ENCODE assay signal across 31 cellular contexts in genomic region chr1:26338670-26339069, GRCh38. TPM values are rescaled to one million over a fixed set of nuclear protein-coding genes. Genes with fewer than 3 reads are reported as not detected.
"Had no signal": no experiment of that assay in that cellular context is flagged by ENCODE, and none has a peak within 500 bp of the region (broad histone marks: within the 10 kb centered on the region; RNA-seq: fewer than 3 reads in every experiment).

No MANE protein-coding gene starts in this region.

- H3K9me3 ChIP-seq: breast epithelium, esophagus muscularis mucosa, ovary, prostate gland, testis, vagina had no signal

- H3K4me1 ChIP-seq: breast epithelium, prostate gland had no signal

- H3K9me3 Mint-ChIP-seq: activated T-cell treated with anti-CD3 and anti-CD28 coated beads, Interleukin-2, amount 50 U/mL, for 24 hours; activated T-helper 2 cell treated with anti-CD3 and anti-CD28 coated beads, Interferon-gamma antibody, Interleukin-2, Interleukin-4, amounts not matched to agents 10 μg/mL and 5 μg/mL and 100 μg/mL, durations not matched to agents 14 hours and 24 hours and 36 hours; central memory CD8-positive, alpha-beta T cell had no signal

- H3K27ac Mint-ChIP-seq: activated naive CD8-positive, alpha-beta T cell; activated T-cell treated with anti-CD3 and anti-CD28 coated beads, Interleukin-2, amount 50 U/mL, for 24 hours; activated T-helper 2 cell treated with anti-CD3 and anti-CD28 coated beads, Interferon-gamma antibody, Interleukin-2, Interleukin-4, amounts not matched to agents 10 μg/mL and 5 μg/mL and 100 μg/mL, durations not matched to agents 14 hours and 24 hours and 36 hours had no signal

- H3K27me3 ChIP-seq: breast epithelium, ovary had no signal

- H3K4me3 Mint-ChIP-seq: activated naive CD8-positive, alpha-beta T cell; activated T-cell treated with anti-CD3 and anti-CD28 coated beads, Interleukin-2, amount 50 U/mL, for 24 hours had no signal

- H3K36me3 Mint-ChIP-seq: activated naive CD8-positive, alpha-beta T cell had no signal

- H3K36me3 ChIP-seq: breast epithelium, esophagus muscularis mucosa, ovary, prostate gland, vagina, WERI-Rb-1 had no signal

- H3K27me3 Mint-ChIP-seq: activated naive CD8-positive, alpha-beta T cell; activated T-cell treated with anti-CD3 and anti-CD28 coated beads, Interleukin-2, amount 50 U/mL, for 24 hours; central memory CD8-positive, alpha-beta T cell had no signal

- ATAC-seq: left ventricle myocardium superior had no signal

- DNase-seq: activated CD4-positive, alpha-beta T cell treated with anti-CD3 and anti-CD28 coated beads, Interleukin-2, amount 50 U/mL, for 1 hour; activated CD4-positive, CD25-positive, alpha-beta regulatory T cell treated with anti-CD3 and anti-CD28 coated beads, Interleukin-2, amount 50 U/mL, for 72 hours; activated CD8-positive, alpha-beta memory T cell treated with anti-CD3 and anti-CD28 coated beads for 24 hours; activated CD8-positive, alpha-beta memory T cell treated with anti-CD3 and anti-CD28 coated beads, Interleukin-2, amount 50 U/mL, for 4 hours; activated naive CD4-positive, alpha-beta T cell; activated T-cell treated with anti-CD3 and anti-CD28 coated beads, Interleukin-2, amount 50 U/mL, for 24 hours; effector memory CD4-positive, alpha-beta T cell; hippocampal formation; left ventricle myocardium superior; mammary epithelial cell; midbrain; ovary; stimulated activated CD4-positive, alpha-beta T cell treated with anti-CD3 and anti-CD28 coated beads, Interleukin-2, amount 100 ng/mL, for 48 hours; stimulated activated CD8-positive, alpha-beta memory T cell treated with anti-CD3 and anti-CD28 coated beads, Interleukin-4, amount 100 ng/mL, for 48 hours; stimulated activated naive CD4-positive, alpha-beta T cell; testis; trophoblast cell had no signal

- FAIRE-seq: astrocyte, colon, endothelial cell of umbilical vein, frontal cortex, TTC549 had no signal

- H3K4me3 ChIP-seq: breast epithelium, esophagus muscularis mucosa, ovary, prostate gland, testis, vagina had no signal

- H3K27ac ChIP-seq: breast epithelium, esophagus muscularis mucosa, ovary, prostate gland, testis, vagina had no signal

RNA-seq across cellular contexts. Expression of gene CRYBG2, which starts 15.3 kb away (rescaled TPM):
- total RNA-seq: endothelial cell of umbilical vein, left ventricle myocardium superior had no signal
- polyA plus RNA-seq: endothelial cell of umbilical vein had no signal

RNA-seq across cellular contexts. Expression of gene CD52, which starts 20.9 kb away (rescaled TPM):
- total RNA-seq: astrocyte, dermis microvascular lymphatic vessel endothelial cell, endothelial cell of umbilical vein, frontal cortex, mammary epithelial cell had no signal
- polyA plus RNA-seq: endothelial cell of umbilical vein had no signal

RNA-seq across cellular contexts. Expression of gene ZNF683, which starts 33.9 kb away (rescaled TPM):
- total RNA-seq: activated T-helper 2 cell treated with anti-CD3 and anti-CD28 coated beads, Interferon-gamma antibody, Interleukin-2, Interleukin-4, amounts not matched to agents 10 μg/mL and 5 μg/mL and 100 μg/mL, durations not matched to agents 14 hours and 24 hours and 36 hours; astrocyte; dermis microvascular lymphatic vessel endothelial cell; endothelial cell of umbilical vein; esophagus muscularis mucosa; frontal cortex; left ventricle myocardium superior; mammary epithelial cell; vagina had no signal
- polyA plus RNA-seq: endothelial cell of umbilical vein, mammary epithelial cell had no signal
